ENCODE assay signal across 8 cellular contexts in the genomic region with DNA sequence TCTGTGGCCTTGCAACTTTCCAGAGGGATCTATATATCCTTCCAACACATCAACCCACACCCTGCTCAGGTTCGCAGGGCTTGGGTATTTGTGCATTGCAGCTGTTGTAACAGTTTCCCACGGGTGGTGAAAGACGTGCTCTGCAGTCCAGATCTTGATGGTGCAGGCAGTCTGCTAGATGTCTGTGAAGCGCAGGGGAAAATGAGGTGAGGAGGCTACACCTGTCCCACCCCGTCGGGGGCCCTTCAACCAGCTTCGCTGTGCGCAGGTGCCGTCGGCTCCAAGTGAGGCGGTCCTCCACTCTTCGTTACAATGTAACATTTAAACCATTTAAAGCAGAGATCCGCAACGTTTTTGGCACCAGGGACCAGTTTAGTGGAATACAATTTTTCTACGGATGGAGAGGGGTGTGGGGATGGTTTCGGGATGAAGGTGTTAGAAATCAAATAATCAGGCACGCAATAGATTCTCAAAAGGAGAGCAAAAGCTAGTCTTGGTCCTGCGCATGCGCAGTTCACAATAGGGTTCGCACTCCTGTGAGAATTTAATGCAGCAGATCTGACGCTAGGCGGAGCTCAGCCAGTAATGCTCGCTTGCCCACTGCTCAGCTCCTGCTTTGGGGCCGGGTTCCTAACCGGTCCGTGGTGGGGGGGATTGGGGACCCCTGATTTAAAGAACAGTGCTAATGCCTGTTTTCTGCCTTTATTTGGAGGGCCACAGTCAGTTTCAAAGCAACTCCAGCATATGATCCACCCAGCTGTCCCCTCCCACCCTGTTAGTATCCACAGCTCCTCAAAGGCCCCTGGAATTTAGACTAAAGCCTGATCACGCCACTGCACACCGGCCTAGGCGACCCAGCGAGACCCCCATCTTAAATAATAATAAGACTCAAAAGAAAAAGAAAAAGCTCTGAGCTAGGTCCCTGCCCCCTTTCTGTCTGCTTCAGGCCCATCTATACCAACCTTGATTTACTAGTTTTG.
DNase-seq lines count a peak whose midpoint lies in the region; ATAC-seq and TF ChIP-seq lines count a peak whose summit lies in the region.

No MANE protein-coding gene starts in this region.

- peaks cover 11 to 17% (median 16%) of the 10 kb centered on the region in 3 donors for H3K4me1 Mint-ChIP-seq in T-cell

- H3K27me3 Mint-ChIP-seq in T-cell: peaks cover 3 to 7% of the 10 kb centered on the region in 2 donors

- peak; percentile 69 for TF ChIP-seq CTCF in GM12875 (IDR thresholded peaks at IDR 0.05; ENCODE audit: borderline replicate concordance, insufficient read depth, low read depth, low read length)
- peak; percentile 65 to 88 for TF ChIP-seq CTCF in right atrium auricular region (IDR thresholded peaks at IDR 0.05)
- TF ChIP-seq CTCF in prostate gland (IDR thresholded peaks at IDR 0.05): peak; percentile 28 to 90 (median 82)

- H3K4me1 ChIP-seq in right atrium auricular region: peaks cover 0 to 6% of the 10 kb centered on the region in 2 donors
- H3K4me1 ChIP-seq in prostate gland (replicated peaks): no peaks in the 10 kb centered on the region
- no peaks in the 10 kb centered on the region for H3K4me1 ChIP-seq in urinary bladder (ENCODE audit: insufficient read depth)

- H3K4me3 Mint-ChIP-seq in T-cell: peak overlapping the region; percentile 88 to 98 (median 91)

- DNase-seq in NCI-H1436 treated with DMSO at 0.1 percent for 48 hours (lab: John Stamatoyannopoulos, UW) (peak; percentile 79), T-cell (peak; percentile 76 to 91 (median 87)), amniotic stem cell (lab: John Stamatoyannopoulos, UW) (peak; percentile 86), right atrium auricular region (ENCODE audit: low spot score) (peak; percentile 92), prostate gland (ENCODE audit: low spot score) (peak; percentile 90)

- peaks cover 0 to 5% of the 10 kb centered on the region in 2 donors for H3K27me3 ChIP-seq in right atrium auricular region
- H3K27me3 ChIP-seq in prostate gland (replicated peaks; ENCODE audit: insufficient read depth): no peaks in the 10 kb centered on the region

- no peaks in the 10 kb centered on the region for H3K9me3 Mint-ChIP-seq in T-cell

- no peaks in the 10 kb centered on the region for H3K36me3 Mint-ChIP-seq in T-cell

- no peaks in the 10 kb centered on the region for H3K36me3 ChIP-seq in right atrium auricular region
- no peaks in the 10 kb centered on the region for H3K36me3 ChIP-seq in prostate gland
- no peaks in the 10 kb centered on the region for H3K36me3 ChIP-seq in urinary bladder (ENCODE audit: insufficient read depth)

- H3K4me3 ChIP-seq in GM12875 (ENCODE audit: low read depth, low read length) (peak overlapping the region; percentile 3), right atrium auricular region (peak overlapping the region; percentile 37 to 50), prostate gland (peak overlapping the region; percentile 19 to 32), urinary bladder (ENCODE audit: low read depth, low read length) (peak overlapping the region; percentile 32)

- POLR2A ChIA-PET in T-cell (lab: Charles Lee): interaction anchor here (0.5 to 1.5 kb wide), 16 partner anchors 14 to 575 kb away, joined by 3 to 9 read pairs (median 4); a partner anchor contains a TSS

- H3K9me3 ChIP-seq in right atrium auricular region: no peaks in the 10 kb centered on the region
- H3K9me3 ChIP-seq in prostate gland: no peaks in the 10 kb centered on the region

- intact Hi-C loops in prostate gland (cut with DNase I): loop anchor here (5.0 to 10.0 kb wide), 2 partner anchors 134 to 486 kb away; a partner anchor contains a TSS

- ATAC-seq in HG02870 (IDR thresholded peaks at IDR 0.05; ENCODE audit: unreplicated experiment) (peak; percentile 93), T-cell (replicated peaks in 1 of 4) (peak; percentile 88 to 94 (median 92))

- H3K27ac Mint-ChIP-seq in T-cell: peak overlapping the region; percentile 87 to 97

- WGBS in prostate gland: 8% methylated on average over 30 of the region's 30 CpGs
- WGBS in urinary bladder: 7% methylated on average over 30 of the region's 30 CpGs

- CTCF ChIA-PET in T-cell (lab: Charles Lee): interaction anchor here (0.5 to 3.3 kb wide), 59 partner anchors 12 to 1865 kb away, joined by 3 to 37 read pairs (median 5); a partner anchor contains a TSS

- no peak for TF ChIP-seq POLR2A in prostate gland (IDR thresholded peaks at IDR 0.05)

- no peak overlapping the region for H3K27ac ChIP-seq in right atrium auricular region
- H3K27ac ChIP-seq in prostate gland: no peak overlapping the region
- H3K27ac ChIP-seq in urinary bladder (ENCODE audit: low read depth): no peak overlapping the region
